ENCODE assay signal across 8 cellular contexts in the genomic region with DNA sequence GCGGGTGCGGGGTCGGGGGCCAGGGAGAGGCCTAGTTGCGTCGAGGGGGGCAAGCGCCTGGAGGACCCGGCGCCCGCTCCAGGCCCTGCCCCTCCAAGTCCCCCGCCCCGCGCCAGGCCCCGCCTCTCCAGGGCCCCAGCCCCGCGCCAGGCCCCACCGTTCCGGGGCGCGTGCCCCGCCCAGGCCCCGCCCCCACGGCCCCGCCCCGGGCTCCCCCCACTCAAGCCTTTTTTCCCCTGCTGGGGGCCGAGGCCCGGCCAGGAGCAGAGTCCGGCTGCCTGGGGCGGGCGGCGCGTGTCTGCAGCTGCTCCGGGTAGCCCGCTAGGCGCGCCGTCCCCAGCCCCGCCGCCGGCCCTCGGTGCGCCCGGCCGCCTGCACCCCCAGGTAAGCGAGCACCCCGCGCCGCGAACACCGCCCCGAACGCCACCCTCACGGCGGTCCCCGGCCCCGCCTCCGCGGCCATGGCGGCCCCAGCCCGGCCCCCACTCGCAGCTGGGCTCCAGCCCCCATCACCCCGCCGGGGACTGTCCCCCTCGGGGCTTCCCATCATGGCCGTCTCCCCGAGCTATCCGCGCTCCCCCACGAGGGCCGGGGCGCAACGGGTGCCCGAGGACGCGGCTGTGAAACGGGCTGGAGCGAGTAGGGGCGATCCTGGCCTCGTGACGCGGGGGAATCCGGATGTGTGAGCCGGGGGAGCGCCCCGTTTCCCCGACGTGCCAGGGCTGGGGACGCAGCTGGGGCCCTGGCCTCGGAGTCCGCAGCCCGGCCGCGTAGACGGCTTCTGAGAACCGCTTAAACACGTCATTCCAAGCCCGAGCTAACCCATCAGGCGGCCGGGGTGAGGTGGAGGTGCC. TPM values are rescaled to one million over a fixed set of nuclear protein-coding genes. Genes with fewer than 3 reads are reported as not detected.
DNase-seq lines count a peak whose midpoint lies in the region; ATAC-seq, FAIRE-seq and TF ChIP-seq lines count a peak whose summit lies in the region.

A gene with protein sequence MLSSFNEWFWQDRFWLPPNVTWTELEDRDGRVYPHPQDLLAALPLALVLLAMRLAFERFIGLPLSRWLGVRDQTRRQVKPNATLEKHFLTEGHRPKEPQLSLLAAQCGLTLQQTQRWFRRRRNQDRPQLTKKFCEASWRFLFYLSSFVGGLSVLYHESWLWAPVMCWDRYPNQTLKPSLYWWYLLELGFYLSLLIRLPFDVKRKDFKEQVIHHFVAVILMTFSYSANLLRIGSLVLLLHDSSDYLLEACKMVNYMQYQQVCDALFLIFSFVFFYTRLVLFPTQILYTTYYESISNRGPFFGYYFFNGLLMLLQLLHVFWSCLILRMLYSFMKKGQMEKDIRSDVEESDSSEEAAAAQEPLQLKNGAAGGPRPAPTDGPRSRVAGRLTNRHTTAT (plus strand): TSS at position 260 of the 854 bp plus-strand sequence. CDS start 41,707 bp downstream, outside the sequence.

- peak; percentile 64 for ATAC-seq in HG03439 (IDR thresholded peaks at IDR 0.05; ENCODE audit: unreplicated experiment)
- ATAC-seq in activated naive CD4-positive, alpha-beta T cell treated with anti-CD3 and anti-CD28 coated beads, Interleukin-2, amount 50 U/mL, for 72 hours, result peak; percentile 85 to 89
- peak; percentile 96 for ATAC-seq in Right ventricle myocardium superior (ENCODE audit: poor library complexity)
- ATAC-seq in pancreas, result peak; percentile 60 to 78 (median 70)
- no peak for ATAC-seq in thoracic aorta (ENCODE audit: insufficient number of reproducible peaks, low FRiP score, low read depth)

- peak within 1 kb of the TSS; percentile 95 to 96 for H3K27ac Mint-ChIP-seq in activated naive CD4-positive, alpha-beta T cell treated with anti-CD3 and anti-CD28 coated beads, Interleukin-2, amount 50 U/mL, for 72 hours

- H3K9me3 ChIP-seq in BE2C (no peaks in the 10 kb centered on the region), SK-N-SH (no peaks in the 10 kb centered on the region), pancreas (no peaks in the 10 kb centered on the region), thoracic aorta (no peaks in the 10 kb centered on the region)

- H3K9ac ChIP-seq in SK-N-SH, result peak within 1 kb of the TSS; percentile 81

- peak within 1 kb of the TSS; percentile 93 for H2AFZ ChIP-seq in SK-N-SH (ENCODE audit: low read depth)

- TF ChIP-seq EP300 in SK-N-SH (IDR thresholded peaks at IDR 0.05; ENCODE audit: borderline replicate concordance in 1 of 2, low read depth in 1 of 2, low read length in 1 of 2), result no peak

- peaks cover 6% of the 10 kb centered on the region; the same call in 1 of the 2 replicates for H3K79me2 ChIP-seq in SK-N-SH (ENCODE audit: insufficient read depth)

- peak within 1 kb of the TSS; percentile 38 for H3K4me3 ChIP-seq in BE2C (ENCODE audit: low read depth, low read length)
- H3K4me3 ChIP-seq in SK-N-SH (ENCODE audit: low read depth in 2 of 2, low read length in 1 of 2), result peak within 1 kb of the TSS; percentile 68 to 87
- H3K4me3 ChIP-seq in pancreas, result peak within 1 kb of the TSS; percentile 85 to 92 (median 90)
- H3K4me3 ChIP-seq in thoracic aorta, result peak within 1 kb of the TSS; percentile 85

- H3K4me2 ChIP-seq in SK-N-SH, result peak within 1 kb of the TSS; percentile 96

- H3K27me3 ChIP-seq in BE2C (peaks cover 7% of the 10 kb centered on the region), SK-N-SH (ENCODE audit: insufficient read depth) (no peaks in the 10 kb centered on the region), pancreas (no peaks in the 10 kb centered on the region), thoracic aorta (replicated peaks; ENCODE audit: insufficient read depth) (no peaks in the 10 kb centered on the region)

- CTCF ChIA-PET in SK-N-SH (lab: Yijun Ruan, JAX), result interaction anchor here (0.9 to 2.9 kb wide), 4 partner anchors 13 to 265 kb away, joined by 3 to 10 read pairs (median 4); a partner anchor contains a TSS

- H4K20me1 ChIP-seq in SK-N-SH (ENCODE audit: insufficient read depth), result no peaks in the 10 kb centered on the region; the same call in 1 of the 2 replicates

- H3K36me3 Mint-ChIP-seq in activated naive CD4-positive, alpha-beta T cell treated with anti-CD3 and anti-CD28 coated beads, Interleukin-2, amount 50 U/mL, for 72 hours, result peaks cover 8 to 10% of the 10 kb centered on the region in 2 donors

- no peaks in the 10 kb centered on the region for H3F3A ChIP-seq in SK-N-SH (replicated peaks; ENCODE audit: insufficient read depth)

- peaks cover 3% of the 10 kb centered on the region for H3K4me1 ChIP-seq in BE2C
- peaks cover 0 to 16% of the 10 kb centered on the region in 2 experiments; a peak in 2 of 4 replicates for H3K4me1 ChIP-seq in SK-N-SH (ENCODE audit: control insufficient read depth in 1 of 2, insufficient read depth in 2 of 2, low read depth in 1 of 2, low read length in 1 of 2)
- H3K4me1 ChIP-seq in pancreas, result peaks cover 30 to 42% (median 32%) of the 10 kb centered on the region in 3 donors
- peaks cover 4 to 21% of the 10 kb centered on the region in 2 donors for H3K4me1 ChIP-seq in thoracic aorta (ENCODE audit: control insufficient read depth in 1 of 2, low read depth in 2 of 2)

- H3K9me2 ChIP-seq in SK-N-SH, result no peaks in the 10 kb centered on the region

- TF ChIP-seq RAD21 in SK-N-SH (IDR thresholded peaks at IDR 0.05; ENCODE audit: low read length), result no peak

- POLR2A ChIA-PET in SK-N-SH (lab: Yijun Ruan, JAX), result interaction anchor here (0.7 to 1.3 kb wide), 3 partner anchors 10 to 39 kb away, joined by 3 to 4 read pairs (median 3); no protein-coding TSS in a partner anchor

- no peak for FAIRE-seq in pancreas (lab: Jason Lieb, UNC)

- H3K27ac ChIP-seq in SK-N-SH (ENCODE audit: low read depth in 2 of 2, low read length in 1 of 2) (peak within 1 kb of the TSS in 1 of 2 experiments; percentile 73; a peak in 2 of 4 replicates), pancreas (peak within 1 kb of the TSS; percentile 84 to 90 (median 87)), thoracic aorta (peak within 1 kb of the TSS in 1 of 2 donors; percentile 40)

- H3K36me3 ChIP-seq in BE2C (no peaks in the 10 kb centered on the region), SK-N-SH (replicated peaks in 1 of 2; ENCODE audit: control insufficient read depth in 1 of 2, insufficient read depth in 2 of 2, low read length in 1 of 2) (no peaks in the 10 kb centered on the region), pancreas (no peaks in the 10 kb centered on the region), thoracic aorta (no peaks in the 10 kb centered on the region)

- TF ChIP-seq CTCF in BE2C (IDR thresholded peaks at IDR 0.05; ENCODE audit: low read depth, low read length) (no peak), SK-N-SH (IDR thresholded peaks at IDR 0.05) (no peak), pancreas (IDR thresholded peaks at IDR 0.05) (no peak), thoracic aorta (IDR thresholded peaks at IDR 0.05) (no peak)

- DNase-seq in BE2C (peak; percentile 69), GM19238 (ENCODE audit: insufficient read length, low spot score) (peak; percentile 90), SK-N-SH (peak; percentile 98), Right ventricle myocardium superior (peak; percentile 87), pancreas (peak; percentile 84 to 94 (median 90)), thoracic aorta (ENCODE audit: low spot score) (no peak)
- DNase-seq in activated naive CD4-positive, alpha-beta T cell treated with anti-CD3 and anti-CD28 coated beads, Interleukin-2, amount 50 U/mL, for 72 hours (ENCODE audit: low spot score in 2 of 2), result peak; percentile 83 to 88

- 2% methylated on average over 42 of the region's 98 CpGs for WGBS in SK-N-SH (ENCODE audit: low lambda C conversion rate)
- WGBS in pancreas, 2 donors, result 0 to 1% methylated on average over 36 to 92 of the region's 98 CpGs

- intact Hi-C loops in Right ventricle myocardium superior (cut with DNase I), result loop anchor here (5.0 to 10.0 kb wide), 2 partner anchors 43 to 55 kb away; no protein-coding TSS in a partner anchor
- intact Hi-C loops in pancreas (cut with DNase I), result no loop called here

- H3K9me3 Mint-ChIP-seq in activated naive CD4-positive, alpha-beta T cell treated with anti-CD3 and anti-CD28 coated beads, Interleukin-2, amount 50 U/mL, for 72 hours, result no peaks in the 10 kb centered on the region

TF ChIP-seq in SK-N-SH, 30 proteins besides CTCF, POLR2A, EP300 and RAD21:
- peak; percentile 79 for TF ChIP-seq YY1 (IDR thresholded peaks at IDR 0.05; ENCODE audit: low read depth)
- TF ChIP-seq NFIC (IDR thresholded peaks at IDR 0.05; ENCODE audit: borderline replicate concordance), result no peak

RNA-seq across cellular contexts. Expression of the gene that starts here (rescaled TPM):
- polyA plus RNA-seq in BE2C (2012; ENCODE audit: insufficient read depth, insufficient read length, low read depth), result 5.1 TPM
- polyA plus RNA-seq in SK-N-SH (2012; rRNA removed), result 36.5 and 41.4 TPM in 2 replicates
- polyA plus RNA-seq in SK-N-SH (2012; cell fraction: cytosol; rRNA removed), result 19.7 and 28.8 TPM in 2 replicates
- polyA plus RNA-seq in SK-N-SH (2012; cell fraction: nucleus; rRNA removed), result 33.0 and 44.4 TPM in 2 replicates
- 10 to 100 TPM; 18.4 to 22.4 TPM for total RNA-seq in activated naive CD4-positive, alpha-beta T cell treated with anti-CD3 and anti-CD28 coated beads, Interleukin-2, amount 50 U/mL, for 72 hours
- 19.1 TPM for total RNA-seq in Right ventricle myocardium superior
- total RNA-seq in pancreas, result 10 to 100 TPM; 41.6 to 82.4 (median 62.1) TPM
- 100 to 1,000 TPM in 1 of 2 donors, 10 to 100 TPM in 1; 72.1 to 118 TPM for polyA plus RNA-seq in pancreas
- total RNA-seq in thoracic aorta, result 10 to 100 TPM; 21.9 to 29.7 TPM

Comparison
In these comparisons a context has a peak if more than half of its experiments do, and no peak if none do; other contexts are left out.
1. H3K4me3 ChIP-seq: peak in every context shown above with its lines; median percentile 90 in pancreas; 85 in thoracic aorta; 78 in SK-N-SH; 38 in BE2C.